9 cellular contexts compared by ENCODE assay signal in genomic region chr2:225010804-225011203, GRCh38. TPM values are rescaled to one million over a fixed set of nuclear protein-coding genes. Genes with fewer than 3 reads are reported as not detected.
DNase-seq lines count a peak whose midpoint lies in the region; ATAC-seq lines count a peak whose summit lies in the region.
"Had no signal": no experiment of that assay in that cellular context is flagged by ENCODE, and none has a peak within 500 bp of the region (broad histone marks: within the 10 kb centered on the region; RNA-seq: fewer than 3 reads in every experiment).

No MANE protein-coding gene starts in this region.

- peaks cover 67% of the 10 kb centered on the region for H3K4me1 Mint-ChIP-seq in activated CD8-positive, alpha-beta memory T cell treated with anti-CD3 and anti-CD28 coated beads, Interleukin-2, amount 10 ng/mL, durations not matched to agents 7 days and 5 days
- peaks cover 64% of the 10 kb centered on the region for H3K4me1 Mint-ChIP-seq in T-helper 1 cell treated with Interleukin-12 subunit alpha and Interleukin-12 subunit beta and Interleukin-4 antibody, amounts not matched to agents 30 μg/mL and 1 μg/mL, for 36 hours (ENCODE audit: low read depth)

- peak; percentile 61 for ATAC-seq in activated CD8-positive, alpha-beta memory T cell treated with anti-CD3 and anti-CD28 coated beads, Interleukin-2, amount 10 ng/mL, durations not matched to agents 7 days and 5 days
- ATAC-seq in HG03442 (IDR thresholded peaks at IDR 0.05; ENCODE audit: unreplicated experiment) (no peak), GM18867 (IDR thresholded peaks at IDR 0.05; ENCODE audit: unreplicated experiment) (no peak), HG03457 (IDR thresholded peaks at IDR 0.05; ENCODE audit: unreplicated experiment) (no peak)

- CTCF ChIA-PET in activated CD8-positive, alpha-beta memory T cell treated with anti-CD3 and anti-CD28 coated beads, Interleukin-2, amount 10 ng/mL, durations not matched to agents 7 days and 5 days (lab: Charles Lee), result interaction anchor here (1.1 to 1.5 kb wide), 2 partner anchors 17 to 29 kb away, joined by 3 read pairs; no protein-coding TSS in a partner anchor

- no peaks in the 10 kb centered on the region for H3K9me3 Mint-ChIP-seq in activated CD8-positive, alpha-beta memory T cell treated with anti-CD3 and anti-CD28 coated beads, Interleukin-2, amount 10 ng/mL, durations not matched to agents 7 days and 5 days (ENCODE audit: low read depth)
- H3K9me3 Mint-ChIP-seq in T-helper 1 cell treated with Interleukin-12 subunit alpha and Interleukin-12 subunit beta and Interleukin-4 antibody, amounts not matched to agents 30 μg/mL and 1 μg/mL, for 36 hours, result no peaks in the 10 kb centered on the region

- H3K27ac ChIP-seq in epithelial cell of prostate, result peak overlapping the region; percentile 62

- no peak for DNase-seq in activated CD8-positive, alpha-beta memory T cell treated with anti-CD3 and anti-CD28 coated beads, Interleukin-2, amount 10 ng/mL, durations not matched to agents 7 days and 5 days
- DNase-seq in activated CD8-positive, alpha-beta memory T cell treated with anti-CD3 and anti-CD28 coated beads, Interleukin-2, amount 50 U/mL, for 48 hours, result no peak
- DNase-seq in epithelial cell of prostate (ENCODE audit: low read depth, low spot score), result peak; percentile 53
- peak; percentile 23 for DNase-seq in smooth muscle cell of the brain vasculature (ENCODE audit: low read depth, low spot score)
- DNase-seq: NCI-H2227 treated with DMSO at 0.1 percent for 48 hours had no signal

- H3K27ac Mint-ChIP-seq in activated CD8-positive, alpha-beta memory T cell treated with anti-CD3 and anti-CD28 coated beads, Interleukin-2, amount 10 ng/mL, durations not matched to agents 7 days and 5 days, result peak overlapping the region; percentile 18
- peak overlapping the region; percentile 62 for H3K27ac Mint-ChIP-seq in T-helper 1 cell treated with Interleukin-12 subunit alpha and Interleukin-12 subunit beta and Interleukin-4 antibody, amounts not matched to agents 30 μg/mL and 1 μg/mL, for 36 hours

- no peaks in the 10 kb centered on the region for H3K27me3 Mint-ChIP-seq in activated CD8-positive, alpha-beta memory T cell treated with anti-CD3 and anti-CD28 coated beads, Interleukin-2, amount 10 ng/mL, durations not matched to agents 7 days and 5 days
- no peaks in the 10 kb centered on the region for H3K27me3 Mint-ChIP-seq in T-helper 1 cell treated with Interleukin-12 subunit alpha and Interleukin-12 subunit beta and Interleukin-4 antibody, amounts not matched to agents 30 μg/mL and 1 μg/mL, for 36 hours (ENCODE audit: low read depth)

- H3K36me3 Mint-ChIP-seq in activated CD8-positive, alpha-beta memory T cell treated with anti-CD3 and anti-CD28 coated beads, Interleukin-2, amount 10 ng/mL, durations not matched to agents 7 days and 5 days, result peaks cover 15% of the 10 kb centered on the region
- H3K36me3 Mint-ChIP-seq in T-helper 1 cell treated with Interleukin-12 subunit alpha and Interleukin-12 subunit beta and Interleukin-4 antibody, amounts not matched to agents 30 μg/mL and 1 μg/mL, for 36 hours (ENCODE audit: low read depth), result peaks cover 25% of the 10 kb centered on the region

- H3K4me3 Mint-ChIP-seq in activated CD8-positive, alpha-beta memory T cell treated with anti-CD3 and anti-CD28 coated beads, Interleukin-2, amount 10 ng/mL, durations not matched to agents 7 days and 5 days, result no peak overlapping the region
- no peak overlapping the region for H3K4me3 Mint-ChIP-seq in T-helper 1 cell treated with Interleukin-12 subunit alpha and Interleukin-12 subunit beta and Interleukin-4 antibody, amounts not matched to agents 30 μg/mL and 1 μg/mL, for 36 hours

RNA-seq across cellular contexts. Expression of gene DOCK10, which starts 31.5 kb away (rescaled TPM):
- 100 to 1,000 TPM; 251 to 271 TPM for total RNA-seq in activated CD8-positive, alpha-beta memory T cell treated with anti-CD3 and anti-CD28 coated beads, Interleukin-2, amount 10 ng/mL, durations not matched to agents 7 days and 5 days

Comparison
In these comparisons a context has a peak if more than half of its experiments do, and no peak if none do; other contexts are left out.
1. DNase-seq: peak in epithelial cell of prostate (single experiment) and smooth muscle cell of the brain vasculature (single experiment); none in activated CD8-positive, alpha-beta memory T cell treated with anti-CD3 and anti-CD28 coated beads, Interleukin-2, amount 10 ng/mL, durations not matched to agents 7 days and 5 days (single experiment) and activated CD8-positive, alpha-beta memory T cell treated with anti-CD3 and anti-CD28 coated beads, Interleukin-2, amount 50 U/mL, for 48 hours (single experiment).